In the genomic region with DNA sequence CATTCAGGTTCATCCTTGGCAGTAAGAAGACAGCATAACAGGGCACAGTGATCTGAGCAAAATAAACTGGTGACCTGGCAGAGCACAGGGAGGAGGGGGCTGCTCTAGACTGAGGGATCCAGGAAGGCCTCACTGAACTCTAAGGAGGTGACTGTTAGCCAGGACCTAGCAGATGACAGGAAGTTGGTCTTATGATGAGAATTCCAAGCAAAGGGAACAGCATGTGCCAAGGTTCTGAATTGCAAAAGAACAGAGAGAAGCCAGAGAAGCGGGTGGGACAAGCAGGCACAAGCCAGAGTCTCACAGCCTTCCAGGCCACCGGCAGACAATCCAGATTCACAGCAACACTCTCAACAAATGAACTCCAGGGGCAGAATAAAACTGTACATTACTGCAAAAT, we compare ENCODE assay signal across 16 cellular contexts.
DNase-seq lines count a peak whose midpoint lies in the region; ATAC-seq and TF ChIP-seq lines count a peak whose summit lies in the region.
"Had no signal": no experiment of that assay in that cellular context is flagged by ENCODE, and none has a peak within 500 bp of the region (broad histone marks: within the 10 kb centered on the region; RNA-seq: fewer than 3 reads in every experiment).

No MANE protein-coding gene starts in this region.

- 68 to 79% methylated on average over 2 of the region's 2 CpGs for WGBS in lung, 2 donors
- 63 to 81% methylated on average over 2 of the region's 2 CpGs for WGBS in tibial nerve, 2 donors

- H3K27ac ChIP-seq in RWPE1, result peak overlapping the region; percentile 95
- peak overlapping the region in 1 of 2 donors; percentile 67 for H3K27ac ChIP-seq in lung (ENCODE audit: low read depth in 1 of 2, low read length in 1 of 2)
- peak overlapping the region in 1 of 4 donors; percentile 60 for H3K27ac ChIP-seq in tibial nerve
- H3K27ac ChIP-seq: ovary, PC-9 had no signal

- no peak for TF ChIP-seq POLR2A in tibial nerve (IDR thresholded peaks at IDR 0.05)

- no peak for TF ChIP-seq CTCF in RWPE1 (conservative IDR thresholded peaks at IDR 0.05; ENCODE audit: low read depth)
- no peak for TF ChIP-seq CTCF in lung (IDR thresholded peaks at IDR 0.05; ENCODE audit: control extremely low read depth, extremely low read depth)
- no peak for TF ChIP-seq CTCF in tibial nerve (IDR thresholded peaks at IDR 0.05)

- TF ChIP-seq EP300 in tibial nerve (IDR thresholded peaks at IDR 0.05), result peak; percentile 49 to 80

- CTCF ChIA-PET in RWPE1 (lab: Yijun Ruan, JAX), result no interaction called here

- H3K27me3 ChIP-seq in lung (ENCODE audit: control insufficient read depth, insufficient read depth) (no peaks in the 10 kb centered on the region), tibial nerve (no peaks in the 10 kb centered on the region)
- H3K27me3 ChIP-seq: ovary had no signal

- ATAC-seq in lung (ENCODE audit: insufficient read depth, low FRiP score) (peak; percentile 41), GM19324 (IDR thresholded peaks at IDR 0.05; ENCODE audit: low FRiP score, unreplicated experiment) (no peak), HG03520 (IDR thresholded peaks at IDR 0.05; ENCODE audit: unreplicated experiment) (no peak)
- ATAC-seq: activated CD4-positive, alpha-beta T cell treated with anti-CD3 and anti-CD28 coated beads for 36 hours had no signal

- H3K36me3 ChIP-seq in lung (ENCODE audit: control insufficient read depth in 2 of 2, insufficient read depth in 2 of 2, low read length in 2 of 2) (no peaks in the 10 kb centered on the region), tibial nerve (no peaks in the 10 kb centered on the region)
- H3K36me3 ChIP-seq: ovary had no signal

- POLR2A ChIA-PET in RWPE1 (lab: Yijun Ruan, JAX; ENCODE audit: low non-redundant PET), result no interaction called here

- H3K4me1 ChIP-seq in lung (ENCODE audit: control insufficient read depth in 2 of 2, insufficient read depth in 2 of 2, low read length in 2 of 2) (peaks cover 0 to 1% of the 10 kb centered on the region in 2 donors), tibial nerve (no peaks in the 10 kb centered on the region)

- DNase-seq in RWPE1 (ENCODE audit: low spot score) (peak; percentile 6), fibroblast of gingiva (ENCODE audit: low read depth) (peak; percentile 19), lung (ENCODE audit: low spot score) (no peak), tibial nerve (ENCODE audit: low spot score in 2 of 2) (peak in 1 of 2 donors; percentile 49), NCI-H2081 treated with DMSO at 0.1 percent for 48 hours (lab: John Stamatoyannopoulos, UW) (no peak), pons (ENCODE audit: low spot score) (no peak)
- DNase-seq: activated CD4-positive, alpha-beta T cell treated with anti-CD3 and anti-CD28 coated beads for 36 hours; activated T-cell treated with anti-CD3 and anti-CD28 coated beads, Interleukin-2, amount 50 U/mL, for 1 hour; amygdala; C1 segment of cervical spinal cord; NCI-H1436 treated with DMSO at 0.1 percent for 48 hours; ovary; PC-9; T-helper 2 cell had no signal

- H3K9me3 ChIP-seq in lung (ENCODE audit: control insufficient read depth in 2 of 2, insufficient read depth in 1 of 2, low read length in 1 of 2) (no peaks in the 10 kb centered on the region), tibial nerve (no peaks in the 10 kb centered on the region)
- H3K9me3 ChIP-seq: ovary had no signal

- H3K4me3 ChIP-seq in lung (no peak overlapping the region), tibial nerve (no peak overlapping the region)
- H3K4me3 ChIP-seq: ovary, PC-9 had no signal

Comparison
In these comparisons a context has a peak if more than half of its experiments do, and no peak if none do; other contexts are left out.
1. DNase-seq: peak in RWPE1 (single experiment) and fibroblast of gingiva (single experiment); none in lung (single experiment), NCI-H2081 treated with DMSO at 0.1 percent for 48 hours (single experiment) and pons (single experiment).